28 cellular contexts compared by ENCODE assay signal in genomic region chr2:127996160-127996559, GRCh38.
"Had no signal": no experiment of that assay in that cellular context is flagged by ENCODE, and none has a peak within 500 bp of the region (broad histone marks: within the 10 kb centered on the region; RNA-seq: fewer than 3 reads in every experiment).

No MANE protein-coding gene starts in this region.

- H3K27me3 Mint-ChIP-seq: dendritic cell treated with granulocyte-macrophage colony-stimulating factor and Interleukin-4, amounts not matched to agents 40 ng/mL and 50 ng/mL, for 4 days; naive B cell; natural killer cell treated with Interleukin-12 subunit alpha and Interleukin-12 subunit beta and Interleukin-15 and Interleukin-18, amount 100 ng/mL, for 72 hours; progenitor cell of endocrine pancreas; stimulated activated naive B cell treated with anti-CD40 and anti-IgM and Interleukin-4, amounts not matched to agents 10 μg/mL and 1 μg/mL and 100 μg/mL, for 72 hours; stimulated activated naive CD8-positive, alpha-beta T cell treated with anti-CD3 and anti-CD28 coated beads, Interleukin-15, Interleukin-2, amounts not matched to agents 100 ng/mL and 50 ng/mL, for 24 hours had no signal

- H3K4me3 Mint-ChIP-seq: dendritic cell treated with granulocyte-macrophage colony-stimulating factor and Interleukin-4, amounts not matched to agents 40 ng/mL and 50 ng/mL, for 4 days; endodermal cell; mesothelial cell of epicardium; natural killer cell treated with Interleukin-12 subunit alpha and Interleukin-12 subunit beta and Interleukin-15 and Interleukin-18, amount 100 ng/mL, for 72 hours; neural progenitor cell; stimulated activated naive B cell treated with anti-CD40 and anti-IgM and Interleukin-4, amounts not matched to agents 10 μg/mL and 1 μg/mL and 100 μg/mL, for 72 hours; stimulated activated naive CD8-positive, alpha-beta T cell treated with anti-CD3 and anti-CD28 coated beads, Interleukin-15, Interleukin-2, amounts not matched to agents 100 ng/mL and 50 ng/mL, for 24 hours had no signal

- H3K9me3 ChIP-seq: colonic mucosa, esophagus muscularis mucosa, heart right ventricle, left lung, mucosa of descending colon, right atrium auricular region, sigmoid colon, spleen, suprapubic skin, thyroid gland had no signal

- H3K27ac ChIP-seq: colonic mucosa, esophagus muscularis mucosa, foreskin keratinocyte, heart right ventricle, left lung, neural progenitor cell, parathyroid adenoma, right atrium auricular region, sigmoid colon, spleen, suprapubic skin, thyroid gland had no signal

- H3K27me3 ChIP-seq: colonic mucosa, esophagus muscularis mucosa, foreskin keratinocyte, heart right ventricle, left lung, neural progenitor cell, right atrium auricular region, sigmoid colon, spleen, suprapubic skin, thyroid gland had no signal

- DNase-seq: colonic mucosa; effector CD8-positive, alpha-beta T cell; endodermal cell; foreskin keratinocyte; glutamatergic neuron; heart right ventricle; hippocampal formation; left cardiac atrium; left lung; mesenchymal stem cell; mucosa of descending colon; naive B cell; sigmoid colon; spleen; stimulated activated CD4-positive, alpha-beta T cell treated with anti-CD3 and anti-CD28 coated beads, Interleukin-2, amount 100 ng/mL, for 48 hours; stimulated activated naive B cell treated with anti-CD40 and anti-IgM and Interleukin-4, amounts not matched to agents 10 μg/mL and 1 μg/mL and 100 μg/mL, for 72 hours; thyroid gland; trophoblast cell had no signal

- H3K9me3 Mint-ChIP-seq: dendritic cell treated with granulocyte-macrophage colony-stimulating factor and Interleukin-4, amounts not matched to agents 40 ng/mL and 50 ng/mL, for 4 days; endodermal cell; mesothelial cell of epicardium; naive B cell; natural killer cell treated with Interleukin-12 subunit alpha and Interleukin-12 subunit beta and Interleukin-15 and Interleukin-18, amount 100 ng/mL, for 72 hours; neural progenitor cell; stimulated activated naive B cell treated with anti-CD40 and anti-IgM and Interleukin-4, amounts not matched to agents 10 μg/mL and 1 μg/mL and 100 μg/mL, for 72 hours; stimulated activated naive CD8-positive, alpha-beta T cell treated with anti-CD3 and anti-CD28 coated beads, Interleukin-15, Interleukin-2, amounts not matched to agents 100 ng/mL and 50 ng/mL, for 24 hours had no signal

- ATAC-seq: foreskin keratinocyte; heart right ventricle; left lung; mucosa of descending colon; natural killer cell treated with Interleukin-12 subunit alpha and Interleukin-12 subunit beta and Interleukin-15 and Interleukin-18, amount 100 ng/mL, for 72 hours; stimulated activated naive B cell treated with anti-CD40 and anti-IgM and Interleukin-4, amounts not matched to agents 10 μg/mL and 1 μg/mL and 100 μg/mL, for 72 hours had no signal

- H3K4me3 ChIP-seq: colonic mucosa, esophagus muscularis mucosa, heart right ventricle, left lung, mucosa of descending colon, neural progenitor cell, right atrium auricular region, sigmoid colon, spleen, suprapubic skin, thyroid gland had no signal

- H3K4me1 Mint-ChIP-seq: endodermal cell; mesothelial cell of epicardium; naive B cell; neural progenitor cell; stimulated activated naive B cell treated with anti-CD40 and anti-IgM and Interleukin-4, amounts not matched to agents 10 μg/mL and 1 μg/mL and 100 μg/mL, for 72 hours had no signal

- H3K27ac Mint-ChIP-seq: dendritic cell treated with granulocyte-macrophage colony-stimulating factor and Interleukin-4, amounts not matched to agents 40 ng/mL and 50 ng/mL, for 4 days; endodermal cell; mesothelial cell of epicardium; natural killer cell treated with Interleukin-12 subunit alpha and Interleukin-12 subunit beta and Interleukin-15 and Interleukin-18, amount 100 ng/mL, for 72 hours; neural progenitor cell; progenitor cell of endocrine pancreas; stimulated activated naive B cell treated with anti-CD40 and anti-IgM and Interleukin-4, amounts not matched to agents 10 μg/mL and 1 μg/mL and 100 μg/mL, for 72 hours; stimulated activated naive CD8-positive, alpha-beta T cell treated with anti-CD3 and anti-CD28 coated beads, Interleukin-15, Interleukin-2, amounts not matched to agents 100 ng/mL and 50 ng/mL, for 24 hours had no signal

- H3K4me1 ChIP-seq: colonic mucosa, esophagus muscularis mucosa, foreskin keratinocyte, heart right ventricle, left lung, neural progenitor cell, parathyroid adenoma, right atrium auricular region, sigmoid colon, spleen, suprapubic skin, thyroid gland had no signal
